Comparison of ENCODE assay signal across 12 cellular contexts in genomic region chr5:103271570-103272289, GRCh38. TPM values are rescaled to one million over a fixed set of nuclear protein-coding genes. Genes with fewer than 3 reads are reported as not detected.
A peak's percentile ranks its signal among the peaks of the same experiment; 100 is the strongest.
DNase-seq lines count a peak whose midpoint lies in the region; ATAC-seq, FAIRE-seq and TF ChIP-seq lines count a peak whose summit lies in the region.
"Had no signal": no experiment of that assay in that cellular context is flagged by ENCODE, and none has a peak within 500 bp of the region (broad histone marks: within the 10 kb centered on the region; RNA-seq: fewer than 3 reads in every experiment).

No MANE protein-coding gene starts in this region.

- CTCF ChIA-PET in endothelial cell of umbilical vein (lab: Charles Lee) = interaction anchor here (0.9 to 2.1 kb wide), 5 partner anchors 13 to 195 kb away, joined by 3 to 8 read pairs (median 3); partner anchors contain the start of gene MACIR

- no peak for ATAC-seq in activated T-cell treated with anti-CD3 and anti-CD28 coated beads, Interleukin-2, amount 50 U/mL, for 72 hours (replicated peaks in 1 of 2)

- no peaks in the 10 kb centered on the region for H3K9me3 Mint-ChIP-seq in activated T-cell treated with anti-CD3 and anti-CD28 coated beads, Interleukin-2, amount 50 U/mL, for 72 hours

- POLR2A ChIA-PET in endothelial cell of umbilical vein (lab: Charles Lee) = interaction anchor here (1.0 kb wide), 1 partner anchor 12 kb away, joined by 7 read pairs; no protein-coding TSS in a partner anchor

- H3K9me3 ChIP-seq in endothelial cell of umbilical vein (replicated peaks; ENCODE audit: control insufficient read depth, insufficient read depth, low read length) = no peaks in the 10 kb centered on the region
- no peaks in the 10 kb centered on the region for H3K9me3 ChIP-seq in subcutaneous abdominal adipose tissue (ENCODE audit: control insufficient read depth in 5 of 5, low read length in 5 of 5)
- H3K9me3 ChIP-seq in Karpas-422 (ENCODE audit: low read length) = no peaks in the 10 kb centered on the region

- H3K9ac ChIP-seq in endothelial cell of umbilical vein (replicated peaks; ENCODE audit: extremely low read depth, insufficient read depth, low read length) (no peak overlapping the region), subcutaneous abdominal adipose tissue (ENCODE audit: low read length in 5 of 5) (peak overlapping the region in 1 of 5 donors; percentile 27), Karpas-422 (ENCODE audit: low read length) (no peak overlapping the region)

- H3K4me3 ChIP-seq in endothelial cell of umbilical vein (replicated peaks in 1 of 3; ENCODE audit: insufficient read depth in 1 of 3, low read depth in 1 of 3, low read length in 3 of 3) = no peak overlapping the region
- peak overlapping the region in 1 of 5 donors; percentile 18 for H3K4me3 ChIP-seq in subcutaneous abdominal adipose tissue (ENCODE audit: low read depth in 1 of 5, low read length in 5 of 5)
- no peak overlapping the region for H3K4me3 ChIP-seq in Karpas-422 (ENCODE audit: low read length)

- dilution Hi-C loops in endothelial cell of umbilical vein (cut with MboI; ENCODE audit: extremely low pct_ligation_motif_present, low sequenced_read_pairs) = no loop called here

- no peaks in the 10 kb centered on the region for H3K9me2 ChIP-seq in Karpas-422 (replicated peaks; ENCODE audit: insufficient read depth, low read length)

- no peaks in the 10 kb centered on the region for H3K27me3 Mint-ChIP-seq in activated T-cell treated with anti-CD3 and anti-CD28 coated beads, Interleukin-2, amount 50 U/mL, for 72 hours (ENCODE audit: low read depth)

- H3K36me3 Mint-ChIP-seq in activated T-cell treated with anti-CD3 and anti-CD28 coated beads, Interleukin-2, amount 50 U/mL, for 72 hours (ENCODE audit: insufficient read depth in 2 of 2) = peaks cover 1 to 11% of the 10 kb centered on the region in 2 donors

- H3K4me2 ChIP-seq in endothelial cell of umbilical vein (ENCODE audit: insufficient read depth, low read length) = no peak overlapping the region
- no peak overlapping the region for H3K4me2 ChIP-seq in Karpas-422 (ENCODE audit: low read depth, low read length, poor library complexity, severe bottlenecking)

- BruUV-seq in endothelial cell of umbilical vein (replicated peaks; lab: Mats Ljungman, UMichigan) = no TSS peak

- no peak for TF ChIP-seq POLR2A in endothelial cell of umbilical vein (IDR thresholded peaks at IDR 0.05; ENCODE audit: low read depth, low read length)

- H3K27ac ChIP-seq in endothelial cell of umbilical vein (ENCODE audit: insufficient read depth, low read depth, low read length) = no peak overlapping the region
- peak overlapping the region; percentile 13 for H3K27ac ChIP-seq in subcutaneous abdominal adipose tissue (ENCODE audit: low read depth, low read length)
- H3K27ac ChIP-seq in Karpas-422 (ENCODE audit: low read length) = no peak overlapping the region
- H3K27ac ChIP-seq: C4-2B had no signal

- H3K4me1 ChIP-seq in endothelial cell of umbilical vein (ENCODE audit: control insufficient read depth, extremely low read depth, insufficient read depth, low read length) (peaks cover 20% of the 10 kb centered on the region), subcutaneous abdominal adipose tissue (ENCODE audit: control insufficient read depth in 5 of 5, insufficient read depth in 5 of 5, low read length in 5 of 5) (peaks cover 0 to 38% (median 26%) of the 10 kb centered on the region in 5 donors), Karpas-422 (ENCODE audit: low read length) (no peaks in the 10 kb centered on the region)

- peaks cover 8% of the 10 kb centered on the region for H3K4me1 Mint-ChIP-seq in activated T-cell treated with anti-CD3 and anti-CD28 coated beads, Interleukin-2, amount 50 U/mL, for 72 hours (ENCODE audit: low read depth)

- H4K20me1 ChIP-seq in endothelial cell of umbilical vein (replicated peaks; ENCODE audit: control insufficient read depth, extremely low read depth, insufficient read depth, low read length) = no peaks in the 10 kb centered on the region
- H4K20me1 ChIP-seq in Karpas-422 (ENCODE audit: insufficient read depth, low read depth, low read length) = no peaks in the 10 kb centered on the region

- H3K79me2 ChIP-seq in endothelial cell of umbilical vein (ENCODE audit: control insufficient read depth, insufficient read depth, low read length) = peaks cover 61% of the 10 kb centered on the region
- no peaks in the 10 kb centered on the region for H3K79me2 ChIP-seq in Karpas-422 (ENCODE audit: low read length)

- H3K9me1 ChIP-seq in endothelial cell of umbilical vein (replicated peaks; ENCODE audit: control insufficient read depth, extremely low read depth, insufficient read depth, low read length) = no peaks in the 10 kb centered on the region

- no peak overlapping the region for H3K27ac Mint-ChIP-seq in activated T-cell treated with anti-CD3 and anti-CD28 coated beads, Interleukin-2, amount 50 U/mL, for 72 hours

- H2AFZ ChIP-seq in endothelial cell of umbilical vein (ENCODE audit: low read depth, low read length) (no peak overlapping the region), Karpas-422 (ENCODE audit: low read length) (no peak overlapping the region)

- H3K36me3 ChIP-seq in endothelial cell of umbilical vein (ENCODE audit: control insufficient read depth in 2 of 2, extremely low read depth in 1 of 2, insufficient read depth in 2 of 2, low read length in 2 of 2) (peaks cover 6 to 7% of the 10 kb centered on the region in 2 experiments), subcutaneous abdominal adipose tissue (ENCODE audit: control insufficient read depth in 5 of 5, insufficient read depth in 5 of 5, low read length in 5 of 5) (peaks cover 10 to 30% (median 21%) of the 10 kb centered on the region in 5 donors), Karpas-422 (ENCODE audit: insufficient read depth, low read length) (no peaks in the 10 kb centered on the region)

- peak overlapping the region; percentile 44 to 69 for H3K4me3 Mint-ChIP-seq in activated T-cell treated with anti-CD3 and anti-CD28 coated beads, Interleukin-2, amount 50 U/mL, for 72 hours

- no peak for FAIRE-seq in endothelial cell of umbilical vein (lab: Jason Lieb, UNC)

- no peaks in the 10 kb centered on the region for H3K27me3 ChIP-seq in endothelial cell of umbilical vein (ENCODE audit: control insufficient read depth in 2 of 2, insufficient read depth in 2 of 2, low read length in 2 of 2)
- H3K27me3 ChIP-seq in subcutaneous abdominal adipose tissue (ENCODE audit: control insufficient read depth in 5 of 5, insufficient read depth in 4 of 5, low read length in 5 of 5) = no peaks in the 10 kb centered on the region
- no peaks in the 10 kb centered on the region for H3K27me3 ChIP-seq in Karpas-422 (ENCODE audit: low read length)

- intact Hi-C loops in endothelial cell of umbilical vein (cut with micrococcal nuclease) = no loop called here

- no peak for DNase-seq in activated T-cell treated with anti-CD3 and anti-CD28 coated beads, Interleukin-2, amount 50 U/mL, for 72 hours
- DNase-seq in activated T-cell treated with anti-CD3 and anti-CD28 coated beads, Interleukin-2, amount 50 U/mL, for 1 hour = no peak
- DNase-seq in NCI-H2029 (lab: John Stamatoyannopoulos, UW) (peak; percentile 86), endothelial cell of umbilical vein (ENCODE audit: low read depth, low spot score) (peak; percentile 52), cortex of kidney (lab: John Stamatoyannopoulos, UW) (no peak), AG08396 (ENCODE audit: low spot score) (no peak), Karpas-422 (no peak)
- DNase-seq: H7, hippocampal formation, substantia nigra had no signal

- TF ChIP-seq CTCF in endothelial cell of umbilical vein (IDR thresholded peaks at IDR 0.05; ENCODE audit: extremely low read depth in 1 of 2, insufficient read depth in 1 of 2, low read depth in 1 of 2, low read length in 2 of 2) = no peak

TF ChIP-seq in endothelial cell of umbilical vein, 7 proteins besides CTCF, POLR2A, EP300 and RAD21:
- no peak for TF ChIP-seq GATA2 (IDR thresholded peaks at IDR 0.05; ENCODE audit: insufficient read depth, insufficient read length, low read depth, low read length)
- no peak for TF ChIP-seq JUN (IDR thresholded peaks at IDR 0.05; ENCODE audit: borderline replicate concordance, insufficient read depth, insufficient read length, low read depth)
- TF ChIP-seq, protein P1, sequence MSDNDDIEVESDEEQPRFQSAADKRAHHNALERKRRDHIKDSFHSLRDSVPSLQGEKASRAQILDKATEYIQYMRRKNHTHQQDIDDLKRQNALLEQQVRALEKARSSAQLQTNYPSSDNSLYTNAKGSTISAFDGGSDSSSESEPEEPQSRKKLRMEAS (IDR thresholded peaks at IDR 0.05; ENCODE audit: insufficient read depth, insufficient read length) = no peak
- TF ChIP-seq POLR2AphosphoS5 (IDR thresholded peaks at IDR 0.05; ENCODE audit: insufficient read depth, low read depth, low read length) = no peak
- TF ChIP-seq EZH2 (IDR thresholded peaks at IDR 0.05; ENCODE audit: borderline replicate concordance, low read depth, low read length, severe bottlenecking) = no peak
- no peak for TF ChIP-seq MYC (IDR thresholded peaks at IDR 0.05; ENCODE audit: low read depth, low read length)
- TF ChIP-seq FOS (IDR thresholded peaks at IDR 0.05; ENCODE audit: borderline replicate concordance, insufficient read depth, low read length) = no peak
TF ChIP-seq in endothelial cell of umbilical vein: peak in this region for 0.

RNA-seq across cellular contexts. Expression of gene MACIR, which starts 13.2 kb away (rescaled TPM):
- 1 to 10 TPM; 6.0 to 6.4 TPM for total RNA-seq in activated T-cell treated with anti-CD3 and anti-CD28 coated beads, Interleukin-2, amount 50 U/mL, for 72 hours
- 9.3 and 9.6 TPM in 2 replicates for total RNA-seq in endothelial cell of umbilical vein
- 3.9 and 4.0 TPM in 2 replicates for polyA plus RNA-seq in endothelial cell of umbilical vein
- polyA plus RNA-seq in endothelial cell of umbilical vein (2011; cell fraction: cytosol; rRNA removed) = 4.3 and 4.8 TPM in 2 replicates
- polyA plus RNA-seq in endothelial cell of umbilical vein (2011; cell fraction: nucleus; rRNA removed) = 9.0 and 10.9 TPM in 2 replicates
- 9.6 and 11.3 TPM in 2 replicates for polyA plus RNA-seq in endothelial cell of umbilical vein (2012)
- 7.6 and 9.1 TPM in 2 replicates for polyA minus RNA-seq in endothelial cell of umbilical vein
- 11.8 TPM for polyA minus RNA-seq in endothelial cell of umbilical vein (2011; cell fraction: cytosol; rRNA and poly(A)+ RNA removed)
- polyA minus RNA-seq in endothelial cell of umbilical vein (2011; cell fraction: nucleus; rRNA and poly(A)+ RNA removed) = 4.5 and 5.3 TPM in 2 replicates
- 1.9 and 2.8 TPM in 2 replicates for total RNA-seq in Karpas-422 (2014; rRNA removed; shearing (Covaris generic); ENCODE audit: low replicate concordance)

Comparison
In these comparisons a context has a peak if more than half of its experiments do, and no peak if none do; other contexts are left out.
1. DNase-seq: peak in NCI-H2029 (single experiment) and endothelial cell of umbilical vein (single experiment); none in activated T-cell treated with anti-CD3 and anti-CD28 coated beads, Interleukin-2, amount 50 U/mL, for 72 hours (0 of 2), activated T-cell treated with anti-CD3 and anti-CD28 coated beads, Interleukin-2, amount 50 U/mL, for 1 hour (single experiment), cortex of kidney (single experiment), AG08396 (single experiment) and Karpas-422 (single experiment).